ENCODE assay signal across 8 cellular contexts in genomic region chr1:41496080-41497055, GRCh38. TPM values are rescaled to one million over a fixed set of nuclear protein-coding genes. Genes with fewer than 3 reads are reported as not detected.
A peak's percentile ranks its signal among the peaks of the same experiment; 100 is the strongest.
DNase-seq lines count a peak whose midpoint lies in the region; ATAC-seq and TF ChIP-seq lines count a peak whose summit lies in the region.

No MANE protein-coding gene starts in this region.

- H3K4me1 ChIP-seq in mucosa of stomach (ENCODE audit: control insufficient read depth, insufficient read depth, low read length) (peaks cover 50% of the 10 kb centered on the region), thymus (ENCODE audit: control insufficient read depth, insufficient read depth, low read length) (no peaks in the 10 kb centered on the region)

- peak overlapping the region; percentile 36 for H3K27ac Mint-ChIP-seq in Calu3 (ENCODE audit: unreplicated experiment)

- 12% methylated on average over 74 of the region's 74 CpGs for WGBS in thymus

- H3K9me3 Mint-ChIP-seq in Calu3 (ENCODE audit: low read depth, unreplicated experiment): no peaks in the 10 kb centered on the region

- peak overlapping the region; percentile 33 for H3K4me3 ChIP-seq in HL-60 (replicated peaks; ENCODE audit: insufficient read depth, low read length)
- peak overlapping the region; percentile 15 for H3K4me3 ChIP-seq in mucosa of stomach (ENCODE audit: low read length)
- peak overlapping the region; percentile 4 for H3K4me3 ChIP-seq in thymus (ENCODE audit: low read length)

- no peaks in the 10 kb centered on the region for H3K27me3 Mint-ChIP-seq in Calu3 (ENCODE audit: unreplicated experiment)

- H3K36me3 Mint-ChIP-seq in Calu3 (ENCODE audit: insufficient read depth, unreplicated experiment): peaks cover 30% of the 10 kb centered on the region

- peak overlapping the region; percentile 65 for H3K9ac ChIP-seq in mucosa of stomach (ENCODE audit: low read length)

- intact Hi-C loops in Calu3 (cut with micrococcal nuclease; ENCODE audit: unreplicated experiment): no loop called here

- peak; percentile 90 for DNase-seq in Calu3
- DNase-seq in HL-60 (ENCODE audit: low read depth in 1 of 2, low spot score in 1 of 2): peak; percentile 47 to 56
- DNase-seq in UCSD-AML1 (lab: John Stamatoyannopoulos, UW; ENCODE audit: unreplicated experiment): peak; percentile 42
- DNase-seq in epithelial cell of prostate (ENCODE audit: low read depth, low spot score): no peak
- DNase-seq in NCI-H446 (lab: John Stamatoyannopoulos, UW): no peak

- TF ChIP-seq CTCF in Calu3 (IDR thresholded peaks at IDR 0.05; ENCODE audit: unreplicated experiment): no peak
- no peak for TF ChIP-seq CTCF in HL-60 (IDR thresholded peaks at IDR 0.05; ENCODE audit: insufficient read depth, low read length)

- H3K27me3 ChIP-seq in HL-60 (ENCODE audit: insufficient read depth, poor library complexity, severe bottlenecking) (peaks cover 3% of the 10 kb centered on the region), mucosa of stomach (ENCODE audit: control insufficient read depth, insufficient read depth, low read length) (peaks cover 4% of the 10 kb centered on the region), thymus (ENCODE audit: control insufficient read depth, insufficient read depth) (peaks cover 22% of the 10 kb centered on the region)

- peaks cover 38% of the 10 kb centered on the region for H3K4me1 Mint-ChIP-seq in Calu3 (ENCODE audit: low read depth, unreplicated experiment)

- no peaks in the 10 kb centered on the region for H3K36me3 ChIP-seq in mucosa of stomach (ENCODE audit: control insufficient read depth, insufficient read depth, low read length)
- H3K36me3 ChIP-seq in thymus (ENCODE audit: control insufficient read depth, insufficient read depth): no peaks in the 10 kb centered on the region

- BruUV-seq in Calu3 (replicated peaks; lab: Mats Ljungman, UMichigan): no TSS peak

- CTCF ChIA-PET in Calu3 (lab: Charles Lee): no interaction called here

- H3K27ac ChIP-seq in HL-60 (replicated peaks) (no peak overlapping the region), epithelial cell of prostate (peak overlapping the region; percentile 32), thymus (ENCODE audit: low read depth) (peak overlapping the region; percentile 31)

- H3K4me3 Mint-ChIP-seq in Calu3 (ENCODE audit: low read depth, unreplicated experiment): peak overlapping the region; percentile 12

- no peak for ATAC-seq in GM18511 (IDR thresholded peaks at IDR 0.05; ENCODE audit: unreplicated experiment)

- no peaks in the 10 kb centered on the region for H3K9me3 ChIP-seq in mucosa of stomach (ENCODE audit: control insufficient read depth, low read length)
- no peaks in the 10 kb centered on the region for H3K9me3 ChIP-seq in thymus (ENCODE audit: control insufficient read depth)

RNA-seq across cellular contexts. Expression of gene EDN2, which starts 11.9 kb away (rescaled TPM):
- total RNA-seq in Calu3 (2022): 0.28 TPM in 1 of 2 replicates, not detected in the other
- polyA plus RNA-seq in thymus: 1.0 TPM

Comparison
In these comparisons a context has a peak if more than half of its experiments do, and no peak if none do; other contexts are left out.
1. DNase-seq: peak in Calu3 (single experiment), HL-60 (2 of 2) and UCSD-AML1 (single experiment); none in epithelial cell of prostate (single experiment) and NCI-H446 (0 of 2).
2. Peak in every context shown above with its lines, with median percentiles within 50 percentile points of each other: H3K4me3 ChIP-seq.